11 cellular contexts compared by ENCODE assay signal in genomic region chr1:99754697-99755096, GRCh38.
"Had no signal": no experiment of that assay in that cellular context is flagged by ENCODE, and none has a peak within 500 bp of the region (broad histone marks: within the 10 kb centered on the region; RNA-seq: fewer than 3 reads in every experiment).

No MANE protein-coding gene starts in this region.

- H3K27ac Mint-ChIP-seq: GM23338, H9, HFFc6 had no signal

- DNase-seq: GM23248, GOT3, H7, H9, HCEC 1CT, HFFc6 had no signal

- H3K4me3 Mint-ChIP-seq: GM23338, H9, HFFc6 had no signal

- H3K9ac ChIP-seq: GM23248 had no signal

- ATAC-seq: GM23338, HCT116 had no signal

- H3K4me3 ChIP-seq: GM23248, GM23338, HAP-1 had no signal

- FAIRE-seq: H1, H54 had no signal

- H3K27ac ChIP-seq: GM23248 had no signal

- H3K9me3 ChIP-seq: HAP-1 had no signal

- H3K36me3 ChIP-seq: HAP-1 had no signal

- H2AFZ ChIP-seq: GM23248, GM23338 had no signal

- H3K4me2 ChIP-seq: GM23338 had no signal
